ENCODE assay signal across 16 cellular contexts in genomic region chr14:94970937-94971730, GRCh38.
DNase-seq lines count a peak whose midpoint lies in the region; TF ChIP-seq lines count a peak whose summit lies in the region.
"Had no signal": no experiment of that assay in that cellular context is flagged by ENCODE, and none has a peak within 500 bp of the region (broad histone marks: within the 10 kb centered on the region; RNA-seq: fewer than 3 reads in every experiment).

No MANE protein-coding gene starts in this region.

- no peaks in the 10 kb centered on the region for H3K9me3 Mint-ChIP-seq in endothelial cell (ENCODE audit: unreplicated experiment)
- no peaks in the 10 kb centered on the region for H3K9me3 Mint-ChIP-seq in neural progenitor cell
- H3K9me3 Mint-ChIP-seq: activated CD8-positive, alpha-beta T cell treated with anti-CD3 and anti-CD28 coated beads for 36 hours had no signal

- H3K4me1 ChIP-seq in HEK293 (ENCODE audit: control insufficient read depth, insufficient read depth, low read length) (no peaks in the 10 kb centered on the region), stomach (peaks cover 9 to 35% (median 20%) of the 10 kb centered on the region in 4 donors), neural progenitor cell (no peaks in the 10 kb centered on the region)

- H3K36me3 ChIP-seq in HEK293 (ENCODE audit: control insufficient read depth in 2 of 2, insufficient read depth in 1 of 2, low read length in 2 of 2), result no peaks in the 10 kb centered on the region
- H3K36me3 ChIP-seq in stomach, result no peaks in the 10 kb centered on the region
- no peaks in the 10 kb centered on the region for H3K36me3 ChIP-seq in neural progenitor cell
- H3K36me3 ChIP-seq: tibial nerve had no signal

- H3K27me3 Mint-ChIP-seq in endothelial cell (ENCODE audit: unreplicated experiment) (peaks cover 1% of the 10 kb centered on the region), neural progenitor cell (ENCODE audit: insufficient read depth, low read depth) (peaks cover 8% of the 10 kb centered on the region)

- no peak overlapping the region for H3K4me3 ChIP-seq in HEK293 (ENCODE audit: low read depth, low read length)
- H3K4me3 ChIP-seq in stomach, result no peak overlapping the region
- no peak overlapping the region for H3K4me3 ChIP-seq in neural progenitor cell
- H3K4me3 ChIP-seq: mucosa of descending colon, PC-9 had no signal

- H3K27ac Mint-ChIP-seq in endothelial cell (ENCODE audit: unreplicated experiment) (no peak overlapping the region), neural progenitor cell (no peak overlapping the region)
- H3K27ac Mint-ChIP-seq: activated CD8-positive, alpha-beta T cell treated with anti-CD3 and anti-CD28 coated beads for 36 hours had no signal

- H3K9ac ChIP-seq in neural progenitor cell, result no peak overlapping the region

- H3K4me3 Mint-ChIP-seq in endothelial cell (ENCODE audit: unreplicated experiment), result peak overlapping the region; percentile 15
- no peak overlapping the region for H3K4me3 Mint-ChIP-seq in neural progenitor cell
- H3K4me3 Mint-ChIP-seq: activated CD8-positive, alpha-beta T cell treated with anti-CD3 and anti-CD28 coated beads for 36 hours had no signal

- no peaks in the 10 kb centered on the region for H3K36me3 Mint-ChIP-seq in endothelial cell (ENCODE audit: low read depth, unreplicated experiment)
- no peaks in the 10 kb centered on the region for H3K36me3 Mint-ChIP-seq in neural progenitor cell

- no peak overlapping the region for H3K4me2 ChIP-seq in neural progenitor cell
- H3K4me2 ChIP-seq: PC-9 had no signal

- H4K20me1 ChIP-seq in neural progenitor cell (ENCODE audit: low read depth), result no peaks in the 10 kb centered on the region

- POLR2A ChIA-PET in HEK293 (lab: Yijun Ruan, JAX), result no interaction called here

- H3K27me3 ChIP-seq in layer of hippocampus (ENCODE audit: control insufficient read depth, insufficient read depth, low read length) (no peaks in the 10 kb centered on the region), stomach (no peaks in the 10 kb centered on the region), neural progenitor cell (no peaks in the 10 kb centered on the region)
- H3K27me3 ChIP-seq: tibial nerve had no signal

- intact Hi-C loops in stomach (cut with DNase I; ENCODE audit: low total_unique reads), result no loop called here

- no peaks in the 10 kb centered on the region for H3F3A ChIP-seq in neural progenitor cell (ENCODE audit: low read depth)

- no peak for TF ChIP-seq POLR2A in stomach (IDR thresholded peaks at IDR 0.05)

- H3K79me2 ChIP-seq in neural progenitor cell (ENCODE audit: low read depth), result no peaks in the 10 kb centered on the region

- H3K4me1 Mint-ChIP-seq in endothelial cell (ENCODE audit: unreplicated experiment) (peaks cover 9% of the 10 kb centered on the region), neural progenitor cell (no peaks in the 10 kb centered on the region)

- no peak for DNase-seq in endothelial cell (ENCODE audit: low spot score)
- DNase-seq in stomach, result no peak
- DNase-seq in neural progenitor cell (ENCODE audit: low spot score), result no peak
- DNase-seq in NCI-H1105 treated with DMSO at 0.1 percent for 48 hours (lab: John Stamatoyannopoulos, UW), result no peak
- no peak for DNase-seq in NCI-H446 treated with DMSO at 0.1 percent for 48 hours (lab: John Stamatoyannopoulos, UW)
- DNase-seq in NCI-H2171 (lab: John Stamatoyannopoulos, UW), result no peak
- DNase-seq: activated CD8-positive, alpha-beta T cell treated with anti-CD3 and anti-CD28 coated beads for 36 hours; DMS 273 treated with DMSO at 0.1 percent for 48 hours; foreskin fibroblast; Karpas-422; NCI-H524 treated with DMSO at 0.1 percent for 48 hours; PC-9 had no signal

- no peak overlapping the region for H3K27ac ChIP-seq in HEK293 (ENCODE audit: extremely low read depth, low read depth, low read length)
- H3K27ac ChIP-seq in layer of hippocampus (ENCODE audit: low read depth, low read length), result peak overlapping the region; percentile 19
- H3K27ac ChIP-seq in stomach, result peak overlapping the region; percentile 42 to 81 (median 68)
- H3K27ac ChIP-seq in neural progenitor cell, result no peak overlapping the region
- H3K27ac ChIP-seq: PC-9 had no signal

- TF ChIP-seq CTCF in HEK293 (tag by site-specific recombination; IDR thresholded peaks at IDR 0.05) (no peak), endothelial cell (IDR thresholded peaks at IDR 0.05; ENCODE audit: unreplicated experiment) (no peak), stomach (IDR thresholded peaks at IDR 0.05) (no peak), neural progenitor cell (IDR thresholded peaks at IDR 0.05) (no peak)

- no peak for TF ChIP-seq EP300 in stomach (IDR thresholded peaks at IDR 0.05)

- H2AFZ ChIP-seq in neural progenitor cell (replicated peaks), result no peak overlapping the region
- H2AFZ ChIP-seq: PC-9 had no signal

- WGBS in stomach, 5 donors, result 30 to 54% (median 45%) methylated on average over 2 of the region's 2 CpGs

- CTCF ChIA-PET in HEK293 (lab: Yijun Ruan, JAX), result no interaction called here

- H3K9me3 ChIP-seq in HEK293 (ENCODE audit: control insufficient read depth, insufficient read depth, low read depth, low read length) (no peaks in the 10 kb centered on the region), stomach (peaks cover 0 to 9% (median 0%) of the 10 kb centered on the region in 4 donors), neural progenitor cell (ENCODE audit: low read depth) (no peaks in the 10 kb centered on the region)
- H3K9me3 ChIP-seq: mucosa of descending colon had no signal

TF ChIP-seq in HEK293, 187 proteins besides CTCF, POLR2A, EP300 and RAD21:
- no peak for TF ChIP-seq ZNF26 (tag by site-specific recombination; IDR thresholded peaks at IDR 0.05)
- TF ChIP-seq SETDB1 (IDR thresholded peaks at IDR 0.05; ENCODE audit: insufficient read length, low read length), result peak; percentile 70
- TF ChIP-seq ZNF580 (tag by site-specific recombination; IDR thresholded peaks at IDR 0.05), result 0 out of 2 replicates have a peak, but pooled peaks have one; percentile 16

Comparison
In these comparisons a context has a peak if more than half of its experiments do, and no peak if none do; other contexts are left out.
1. H3K27ac ChIP-seq: peak in layer of hippocampus (single experiment) and stomach (5 of 5); none in HEK293 (single experiment) and neural progenitor cell (single experiment).